ENCODE assay signal across 14 cellular contexts in genomic region chr10:112957589-112958202, GRCh38. TPM values are rescaled to one million over a fixed set of nuclear protein-coding genes. Genes with fewer than 3 reads are reported as not detected.
DNase-seq lines count a peak whose midpoint lies in the region; ATAC-seq and TF ChIP-seq lines count a peak whose summit lies in the region.
"Had no signal": no experiment of that assay in that cellular context is flagged by ENCODE, and none has a peak within 500 bp of the region (broad histone marks: within the 10 kb centered on the region; RNA-seq: fewer than 3 reads in every experiment).

No MANE protein-coding gene starts in this region.

- peaks cover 15% of the 10 kb centered on the region for H3K36me3 ChIP-seq in SJCRH30
- H3K36me3 ChIP-seq in CD8-positive, alpha-beta T cell (ENCODE audit: insufficient read depth, low read length) = no peaks in the 10 kb centered on the region
- H3K36me3 ChIP-seq: right atrium auricular region had no signal

- H3K4me1 Mint-ChIP-seq in osteocyte (ENCODE audit: unreplicated experiment) = peaks cover 80% of the 10 kb centered on the region
- peaks cover 33% of the 10 kb centered on the region for H3K4me1 Mint-ChIP-seq in CD8-positive, alpha-beta T cell (ENCODE audit: low read depth)

- no peak for ATAC-seq in CD8-positive, alpha-beta T cell

- intact Hi-C loops in CD8-positive, alpha-beta T cell (cut with DNase I, micrococcal nuclease) = loop anchor here (10.0 kb wide), 2 partner anchors 147 to 1217 kb away; partner anchors contain the start of genes CCDC186 (in 1 of the 2) and TDRD1 (in 1 of the 2)

- CTCF ChIA-PET in CD8-positive, alpha-beta T cell (lab: Charles Lee) = no interaction called here

- no peaks in the 10 kb centered on the region for H3K9me3 Mint-ChIP-seq in osteocyte (ENCODE audit: unreplicated experiment)
- no peaks in the 10 kb centered on the region for H3K9me3 Mint-ChIP-seq in CD8-positive, alpha-beta T cell
- H3K9me3 Mint-ChIP-seq: activated CD4-positive, alpha-beta T cell treated with anti-CD3 and anti-CD28 coated beads, Interleukin-2, amount 10 ng/mL, durations not matched to agents 7 days and 5 days; CD8-positive, alpha-beta memory T cell had no signal

- H3K36me3 Mint-ChIP-seq in osteocyte (ENCODE audit: unreplicated experiment) = peaks cover 18% of the 10 kb centered on the region
- H3K36me3 Mint-ChIP-seq in CD8-positive, alpha-beta T cell = no peaks in the 10 kb centered on the region

- peaks cover 73% of the 10 kb centered on the region for H3K4me1 ChIP-seq in SJCRH30
- peaks cover 5% of the 10 kb centered on the region for H3K4me1 ChIP-seq in CD8-positive, alpha-beta T cell (ENCODE audit: insufficient read depth, low read length)

- peak overlapping the region; percentile 99 for H3K27ac ChIP-seq in SJCRH30
- no peak overlapping the region for H3K27ac ChIP-seq in CD8-positive, alpha-beta T cell (ENCODE audit: low read depth, low read length)

- no peaks in the 10 kb centered on the region for H3K9me3 ChIP-seq in SJCRH30 (replicated peaks)
- H3K9me3 ChIP-seq in CD8-positive, alpha-beta T cell (ENCODE audit: low read length) = no peaks in the 10 kb centered on the region
- H3K9me3 ChIP-seq: right atrium auricular region had no signal

- POLR2A ChIA-PET in CD8-positive, alpha-beta T cell (lab: Charles Lee) = no interaction called here

- TF ChIP-seq CTCF in fibroblast of mammary gland (conservative IDR thresholded peaks at IDR 0.05; ENCODE audit: control insufficient read depth, insufficient read depth, low read depth, low read length) (no peak), osteocyte (IDR thresholded peaks at IDR 0.05) (no peak)
- TF ChIP-seq CTCF in CD8-positive, alpha-beta T cell (IDR thresholded peaks at IDR 0.05) = no peak

- DNase-seq in EH (ENCODE audit: low read depth) (peak; percentile 31), SJCRH30 (peak in 1 of 2 experiments; percentile 48), fibroblast of mammary gland (ENCODE audit: low read depth) (peak; percentile 57), osteocyte (ENCODE audit: extremely low spot score, unreplicated experiment) (no peak), SKM-1 (lab: John Stamatoyannopoulos, UW; ENCODE audit: unreplicated experiment) (no peak), glomerular visceral epithelial cell (ENCODE audit: extremely low spot score) (no peak), pons (ENCODE audit: low spot score) (no peak)
- no peak for DNase-seq in CD8-positive, alpha-beta T cell
- DNase-seq: activated CD4-positive, alpha-beta T cell treated with anti-CD3 and anti-CD28 coated beads, Interleukin-2, amount 10 ng/mL, durations not matched to agents 7 days and 5 days; activated naive CD4-positive, alpha-beta T cell; CD8-positive, alpha-beta memory T cell; NCI-H1092 treated with DMSO at 0.1 percent for 48 hours; NCI-H524 treated with DMSO at 0.1 percent for 48 hours had no signal

- peak overlapping the region; percentile 96 for H3K27ac Mint-ChIP-seq in osteocyte (ENCODE audit: unreplicated experiment)
- no peak overlapping the region for H3K27ac Mint-ChIP-seq in CD8-positive, alpha-beta T cell
- H3K27ac Mint-ChIP-seq: activated CD4-positive, alpha-beta T cell treated with anti-CD3 and anti-CD28 coated beads, Interleukin-2, amount 10 ng/mL, durations not matched to agents 7 days and 5 days had no signal

- H3K4me3 Mint-ChIP-seq in osteocyte (ENCODE audit: unreplicated experiment) = peak overlapping the region; percentile 95
- H3K4me3 Mint-ChIP-seq in CD8-positive, alpha-beta T cell = no peak overlapping the region
- H3K4me3 Mint-ChIP-seq: activated CD4-positive, alpha-beta T cell treated with anti-CD3 and anti-CD28 coated beads, Interleukin-2, amount 10 ng/mL, durations not matched to agents 7 days and 5 days had no signal

- no peak overlapping the region for H3K4me3 ChIP-seq in SJCRH30
- no peak overlapping the region for H3K4me3 ChIP-seq in fibroblast of mammary gland (ENCODE audit: control insufficient read depth, low read depth, low read length)
- H3K4me3 ChIP-seq in CD8-positive, alpha-beta T cell (ENCODE audit: low read depth, low read length) = no peak overlapping the region
- H3K4me3 ChIP-seq: right atrium auricular region had no signal

- H3K27me3 Mint-ChIP-seq in osteocyte (ENCODE audit: unreplicated experiment) = no peaks in the 10 kb centered on the region
- peaks cover 2% of the 10 kb centered on the region for H3K27me3 Mint-ChIP-seq in CD8-positive, alpha-beta T cell (ENCODE audit: low read depth)

- H3K27me3 ChIP-seq in SJCRH30 = no peaks in the 10 kb centered on the region
- H3K27me3 ChIP-seq in CD8-positive, alpha-beta T cell (ENCODE audit: insufficient read depth, low read length) = no peaks in the 10 kb centered on the region
- H3K27me3 ChIP-seq: right atrium auricular region had no signal

RNA-seq across cellular contexts. Expression of gene TCF7L2, which starts 7.6 kb away (rescaled TPM):
- total RNA-seq in SJCRH30 (2014; rRNA removed; shearing (Covaris generic)) = 19.4 and 22.1 TPM in 2 replicates
- 86.9 and 88.2 TPM in 2 replicates for total RNA-seq in osteocyte
- total RNA-seq in CD8-positive, alpha-beta T cell = 1 to 10 TPM; 8.6 to 9.6 TPM

Comparison
In these comparisons a context has a peak if more than half of its experiments do, and no peak if none do; other contexts are left out.
1. DNase-seq: peak in EH (single experiment) and fibroblast of mammary gland (single experiment); none in osteocyte (single experiment), SKM-1 (single experiment), CD8-positive, alpha-beta T cell (0 of 7), glomerular visceral epithelial cell (single experiment) and pons (single experiment).